ENCODE assay signal across 12 cellular contexts in genomic region chr17:50096758-50097157, GRCh38. TPM values are rescaled to one million over a fixed set of nuclear protein-coding genes. Genes with fewer than 3 reads are reported as not detected.
DNase-seq lines count a peak whose midpoint lies in the region; ATAC-seq, FAIRE-seq and TF ChIP-seq lines count a peak whose summit lies in the region.
"Had no signal": no experiment of that assay in that cellular context is flagged by ENCODE, and none has a peak within 500 bp of the region (broad histone marks: within the 10 kb centered on the region; RNA-seq: fewer than 3 reads in every experiment).

No MANE protein-coding gene starts in this region.

- H3K9me3 ChIP-seq in DOHH2 (ENCODE audit: control insufficient read depth, insufficient read depth, low read length) (no peaks in the 10 kb centered on the region), kidney (ENCODE audit: control insufficient read depth in 1 of 2, low read length in 2 of 2) (no peaks in the 10 kb centered on the region), skeletal muscle satellite cell (replicated peaks; ENCODE audit: low read length) (no peaks in the 10 kb centered on the region)

- intact Hi-C loops in activated CD8-positive, alpha-beta T cell treated with anti-CD3 and anti-CD28 coated beads for 36 hours (cut with micrococcal nuclease), result no loop called here
- intact Hi-C loops in kidney (cut with DNase I), result loop anchor here (10.0 kb wide), 1 partner anchor 198 kb away; no protein-coding TSS in a partner anchor

- no peaks in the 10 kb centered on the region for H3K9me3 Mint-ChIP-seq in activated CD8-positive, alpha-beta T cell treated with anti-CD3 and anti-CD28 coated beads for 36 hours
- H3K9me3 Mint-ChIP-seq: activated CD4-positive, alpha-beta memory T cell treated with anti-CD3 and anti-CD28 coated beads, Interleukin-2, amount 10 ng/mL, durations not matched to agents 7 days and 5 days had no signal

- H3K4me3 ChIP-seq in DOHH2 (ENCODE audit: low read length), result no peak overlapping the region
- peak overlapping the region; percentile 95 to 96 for H3K4me3 ChIP-seq in kidney (ENCODE audit: low read length in 2 of 2)
- no peak overlapping the region for H3K4me3 ChIP-seq in skeletal muscle satellite cell (ENCODE audit: low read length)

- no peaks in the 10 kb centered on the region for H4K20me1 ChIP-seq in DOHH2 (ENCODE audit: control insufficient read depth, insufficient read depth, low read depth, low read length)

- H3K79me2 ChIP-seq in DOHH2 (ENCODE audit: control insufficient read depth, low read length), result peaks cover 5% of the 10 kb centered on the region

- POLR2A ChIA-PET in activated CD8-positive, alpha-beta T cell treated with anti-CD3 and anti-CD28 coated beads for 36 hours (lab: Charles Lee), result interaction anchor here (0.8 to 1.3 kb wide), 2 partner anchors 16 to 22 kb away, joined by 3 read pairs; no protein-coding TSS in a partner anchor

- peak overlapping the region; percentile 89 for H3K4me3 Mint-ChIP-seq in activated CD8-positive, alpha-beta T cell treated with anti-CD3 and anti-CD28 coated beads for 36 hours

- CTCF ChIA-PET in activated CD8-positive, alpha-beta T cell treated with anti-CD3 and anti-CD28 coated beads for 36 hours (lab: Charles Lee), result interaction anchor here (1.0 to 3.8 kb wide), 7 partner anchors 9 to 201 kb away, joined by 3 to 19 read pairs (median 5); no protein-coding TSS in a partner anchor

- H3K4me1 ChIP-seq in DOHH2 (ENCODE audit: control insufficient read depth, low read length) (peaks cover 20% of the 10 kb centered on the region), kidney (ENCODE audit: control insufficient read depth in 1 of 2, insufficient read depth in 1 of 2, low read depth in 1 of 2, low read length in 2 of 2) (peaks cover 44 to 46% of the 10 kb centered on the region in 2 donors), skeletal muscle satellite cell (ENCODE audit: control insufficient read depth, insufficient read depth, low read length) (peaks cover 34% of the 10 kb centered on the region)

- no peaks in the 10 kb centered on the region for H3F3A ChIP-seq in DOHH2 (ENCODE audit: control insufficient read depth, insufficient read depth)

- no peaks in the 10 kb centered on the region for H3K27me3 ChIP-seq in DOHH2 (ENCODE audit: control insufficient read depth, low read length)
- no peaks in the 10 kb centered on the region for H3K27me3 ChIP-seq in skeletal muscle satellite cell (ENCODE audit: control insufficient read depth, insufficient read depth, low read length)

- no peaks in the 10 kb centered on the region for H3K36me3 Mint-ChIP-seq in activated CD8-positive, alpha-beta T cell treated with anti-CD3 and anti-CD28 coated beads for 36 hours (ENCODE audit: low read depth)

- peaks cover 33% of the 10 kb centered on the region for H3K4me1 Mint-ChIP-seq in activated CD8-positive, alpha-beta T cell treated with anti-CD3 and anti-CD28 coated beads for 36 hours (ENCODE audit: low read depth)

- no peak for ATAC-seq in activated CD8-positive, alpha-beta T cell treated with anti-CD3 and anti-CD28 coated beads for 36 hours
- ATAC-seq in HG03432 (IDR thresholded peaks at IDR 0.05; ENCODE audit: unreplicated experiment), result no peak

- H3K9ac ChIP-seq in kidney (ENCODE audit: low read length in 2 of 2), result peak overlapping the region in 1 of 2 donors; percentile 94
- H3K9ac ChIP-seq in skeletal muscle satellite cell (ENCODE audit: low read depth, low read length), result peak overlapping the region; percentile 75

- H3K9me2 ChIP-seq in DOHH2 (replicated peaks; ENCODE audit: control insufficient read depth, low read length), result no peaks in the 10 kb centered on the region

- H3K36me3 ChIP-seq in DOHH2 (ENCODE audit: control insufficient read depth, low read length) (no peaks in the 10 kb centered on the region), kidney (ENCODE audit: control insufficient read depth in 1 of 2, insufficient read depth in 2 of 2, low read length in 2 of 2) (peaks cover 2 to 36% of the 10 kb centered on the region in 2 donors), skeletal muscle satellite cell (ENCODE audit: insufficient read depth, low read length) (peaks cover 13% of the 10 kb centered on the region)

- no peak for DNase-seq in activated CD8-positive, alpha-beta T cell treated with anti-CD3 and anti-CD28 coated beads for 36 hours
- DNase-seq in kidney (peak; percentile 48), NCI-H1930 (lab: John Stamatoyannopoulos, UW) (no peak), NCI-H187 (lab: John Stamatoyannopoulos, UW) (no peak), CD1c-positive myeloid dendritic cell (ENCODE audit: extremely low spot score) (no peak)
- DNase-seq: activated CD4-positive, alpha-beta memory T cell treated with anti-CD3 and anti-CD28 coated beads, Interleukin-2, amount 10 ng/mL, durations not matched to agents 7 days and 5 days; DMS79 treated with DMSO at 0.1 percent for 48 hours; NCI-H1048 had no signal

- TF ChIP-seq CTCF in DOHH2 (IDR thresholded peaks at IDR 0.05; ENCODE audit: low read depth, low read length, poor library complexity, severe bottlenecking) (no peak), kidney (IDR thresholded peaks at IDR 0.05; ENCODE audit: borderline replicate concordance, extremely low read depth, insufficient read depth) (no peak)
- no peak for TF ChIP-seq CTCF in activated CD8-positive, alpha-beta T cell treated with anti-CD3 and anti-CD28 coated beads for 36 hours (IDR thresholded peaks at IDR 0.05)

- no peak overlapping the region for H3K27ac ChIP-seq in DOHH2 (ENCODE audit: low read depth, low read length)
- H3K27ac ChIP-seq in kidney (ENCODE audit: low read depth in 2 of 2, low read length in 2 of 2), result peak overlapping the region; percentile 85 to 90
- H3K27ac ChIP-seq: epithelial cell of prostate had no signal

- no peaks in the 10 kb centered on the region for H3K27me3 Mint-ChIP-seq in activated CD8-positive, alpha-beta T cell treated with anti-CD3 and anti-CD28 coated beads for 36 hours
- H3K27me3 Mint-ChIP-seq: activated CD4-positive, alpha-beta memory T cell treated with anti-CD3 and anti-CD28 coated beads, Interleukin-2, amount 10 ng/mL, durations not matched to agents 7 days and 5 days had no signal

- H3K4me2 ChIP-seq in DOHH2 (ENCODE audit: low read length) (peak overlapping the region; percentile 99; the same call in 1 of the 2 replicates), skeletal muscle satellite cell (ENCODE audit: low read length) (no peak overlapping the region)

- no peak overlapping the region for H3K27ac Mint-ChIP-seq in activated CD8-positive, alpha-beta T cell treated with anti-CD3 and anti-CD28 coated beads for 36 hours
- H3K27ac Mint-ChIP-seq: activated CD4-positive, alpha-beta memory T cell treated with anti-CD3 and anti-CD28 coated beads, Interleukin-2, amount 10 ng/mL, durations not matched to agents 7 days and 5 days had no signal

- no peak for FAIRE-seq in kidney (lab: Jason Lieb, UNC)

RNA-seq across cellular contexts. Expression of gene PDK2, which starts 1.6 kb away (rescaled TPM):
- 1 to 10 TPM; 6.0 to 7.7 TPM for total RNA-seq in activated CD8-positive, alpha-beta T cell treated with anti-CD3 and anti-CD28 coated beads for 36 hours
- total RNA-seq in kidney, result 41.9 TPM
- 121 TPM for polyA plus RNA-seq in kidney (ENCODE audit: insufficient read depth, low read depth, low replicate concordance)
- 12.9 and 17.0 TPM in 2 replicates for total RNA-seq in skeletal muscle satellite cell (2012; rRNA removed)

RNA-seq across cellular contexts. Expression of gene SAMD14, which starts 33.2 kb away (rescaled TPM):
- 1 to 10 TPM in 1 of 2 experiments, under 1 TPM in 1; 0.47 to 1.3 TPM for total RNA-seq in activated CD8-positive, alpha-beta T cell treated with anti-CD3 and anti-CD28 coated beads for 36 hours
- 5.0 TPM for total RNA-seq in kidney
- 3.7 TPM for polyA plus RNA-seq in kidney (ENCODE audit: insufficient read depth, low read depth, low replicate concordance)
- 0.44 and 0.51 TPM in 2 replicates for total RNA-seq in skeletal muscle satellite cell (2012; rRNA removed)

RNA-seq across cellular contexts. Expression of gene ITGA3, which starts 40.8 kb away (rescaled TPM):
- total RNA-seq in activated CD8-positive, alpha-beta T cell treated with anti-CD3 and anti-CD28 coated beads for 36 hours, result 1 to 10 TPM; 4.2 to 7.2 TPM
- total RNA-seq in kidney, result 367 TPM
- polyA plus RNA-seq in kidney (ENCODE audit: insufficient read depth, low read depth, low replicate concordance), result 117 TPM
- total RNA-seq in skeletal muscle satellite cell (2012; rRNA removed), result 105 and 121 TPM in 2 replicates

RNA-seq across cellular contexts. Expression of gene PPP1R9B, which starts 53.7 kb away (rescaled TPM):
- total RNA-seq in activated CD8-positive, alpha-beta T cell treated with anti-CD3 and anti-CD28 coated beads for 36 hours, result 10 to 100 TPM; 52.4 to 56.4 TPM
- 64.4 TPM for total RNA-seq in kidney
- 17.1 TPM for polyA plus RNA-seq in kidney (ENCODE audit: insufficient read depth, low read depth, low replicate concordance)
- 29.2 and 29.5 TPM in 2 replicates for total RNA-seq in skeletal muscle satellite cell (2012; rRNA removed)

Comparison
In these comparisons a context has a peak if more than half of its experiments do, and no peak if none do; other contexts are left out.
1. H3K4me3 ChIP-seq: peak in kidney (2 of 2); none in DOHH2 (single experiment) and skeletal muscle satellite cell (single experiment).
2. RNA of gene ITGA3, which starts 40.8 kb away (total RNA-seq): 367 TPM in kidney (single experiment); 4.2 to 7.2 TPM in activated CD8-positive, alpha-beta T cell treated with anti-CD3 and anti-CD28 coated beads for 36 hours; every median in the first group is over 10 times any median in the second.